8 cellular contexts compared by ENCODE assay signal in genomic region chr4:9000505-9001001, GRCh38.
DNase-seq lines count a peak whose midpoint lies in the region; ATAC-seq and TF ChIP-seq lines count a peak whose summit lies in the region.
"Not testable (repeated sequence)": the region's sequence is repeated elsewhere in the genome, so short reads cannot be mapped to it uniquely, and the experiment has no call there.

No MANE protein-coding gene starts in this region.

- not testable (repeated sequence) for H4K20me1 ChIP-seq in GM23248 (ENCODE audit: insufficient read depth)

- H3K9me3 ChIP-seq in GM23248 (ENCODE audit: low read depth); body of pancreas: not testable (repeated sequence)

- H3K9me3 Mint-ChIP-seq in naive thymus-derived CD8-positive, alpha-beta T cell: not testable (repeated sequence)

- intact Hi-C loops in body of pancreas (cut with DNase I): not testable (repeated sequence)
- intact Hi-C loops in Right ventricle myocardium inferior (cut with DNase I): loop anchor here (5.0 kb wide), 1 partner anchor 122 kb away; no protein-coding TSS in a partner anchor

- not testable (repeated sequence) for H3K36me3 ChIP-seq in GM23248 (ENCODE audit: low read depth); body of pancreas (replicated peaks in 1 of 2; ENCODE audit: insufficient read depth in 1 of 2, low read depth in 2 of 2)

- H3K9ac ChIP-seq in GM23248: not testable (repeated sequence)

- H3K4me3 ChIP-seq in AG09309 (ENCODE audit: control insufficient read depth, low read depth, low read length); body of pancreas: not testable (repeated sequence)
- peak overlapping the region; percentile 38; the same call in 1 of the 2 replicates for H3K4me3 ChIP-seq in GM23248

- peak overlapping the region; percentile 33 for H3K4me2 ChIP-seq in GM23248 (ENCODE audit: unreplicated experiment)

- DNase-seq in AG09309 (ENCODE audit: low read depth): not testable (repeated sequence)
- DNase-seq in GM23248: peak; percentile 64
- peak; percentile 5 for DNase-seq in NCI-H82 (lab: John Stamatoyannopoulos, UW)
- peak; percentile 21 to 32 for DNase-seq in activated CD4-positive, alpha-beta T cell treated with anti-CD3 and anti-CD28 coated beads, Interleukin-2, amount 50 U/mL, for 24 hours (ENCODE audit: low read depth in 1 of 2, low spot score in 1 of 2)
- DNase-seq in body of pancreas: peak; percentile 47 to 73 (median 68)
- DNase-seq in Right ventricle myocardium inferior (ENCODE audit: missing footprints): peak; percentile 80
- DNase-seq in naive thymus-derived CD8-positive, alpha-beta T cell: peak in 8 of 10 donors; percentile 23 to 53 (median 46)
- peak in 2 of 3 donors; percentile 2 to 35 for DNase-seq in stimulated activated CD4-positive, alpha-beta T cell treated with anti-CD3 and anti-CD28 coated beads, TNF-alpha, amount 100 ng/mL, for 1 hour (ENCODE audit: low read depth in 3 of 3, low spot score in 1 of 3)

- not testable (repeated sequence) for H3F3A ChIP-seq in GM23248 (ENCODE audit: insufficient read depth)

- H3K27me3 Mint-ChIP-seq in naive thymus-derived CD8-positive, alpha-beta T cell: peaks cover 10 to 60% (median 29%) of the 10 kb centered on the region in 5 donors

- peak; percentile 20 for TF ChIP-seq CTCF in AG09309 (IDR thresholded peaks at IDR 0.05; ENCODE audit: control insufficient read depth, insufficient read depth, low read depth, low read length, missing control alignments)
- TF ChIP-seq CTCF in body of pancreas (IDR thresholded peaks at IDR 0.05): peak; percentile 22 to 96 (median 91)

- WGBS in GM23248 (ENCODE audit: low coverage in 1 of 2, low lambda C conversion rate in 2 of 2, missing lambda C conversion rate in 2 of 2), 2 experiments: 1% methylated on average over 25 to 35 of the region's 52 CpGs
- 2 to 10% methylated on average over 2 to 51 of the region's 52 CpGs for WGBS in body of pancreas, 2 donors

- H2AFZ ChIP-seq in GM23248: peak overlapping the region; percentile 69

- POLR2A ChIA-PET in naive thymus-derived CD8-positive, alpha-beta T cell (lab: Charles Lee): not testable (repeated sequence)

- not testable (repeated sequence) for H3K36me3 Mint-ChIP-seq in naive thymus-derived CD8-positive, alpha-beta T cell

- H3K9me2 ChIP-seq in GM23248 (ENCODE audit: insufficient read depth): not testable (repeated sequence)

- H3K4me1 Mint-ChIP-seq in naive thymus-derived CD8-positive, alpha-beta T cell: not testable (repeated sequence)

- H3K79me2 ChIP-seq in GM23248 (ENCODE audit: insufficient read depth): not testable (repeated sequence)

- peak; percentile 56 for ATAC-seq in body of pancreas
- not testable (repeated sequence) for ATAC-seq in Right ventricle myocardium inferior
- ATAC-seq in naive thymus-derived CD8-positive, alpha-beta T cell: peak in 1 of 2 donors; percentile 23

- not testable (repeated sequence) for H3K27me3 ChIP-seq in GM23248 (replicated peaks; ENCODE audit: insufficient read depth); body of pancreas

- not testable (repeated sequence) for H3K27ac Mint-ChIP-seq in naive thymus-derived CD8-positive, alpha-beta T cell

- not testable (repeated sequence) for TF ChIP-seq POLR2A in body of pancreas (IDR thresholded peaks at IDR 0.05)

- peak overlapping the region in 5 of 10 donors; percentile 36 to 69 (median 56) for H3K4me3 Mint-ChIP-seq in naive thymus-derived CD8-positive, alpha-beta T cell

- not testable (repeated sequence) for H3K4me1 ChIP-seq in GM23248 (ENCODE audit: insufficient read depth); body of pancreas

- not testable (repeated sequence) for H3K27ac ChIP-seq in GM23248, body of pancreas

- in situ Hi-C loops in GM23248 (cut with MboI): not testable (repeated sequence)
